8 cellular contexts compared by ENCODE assay signal in genomic region chr18:811192-812122, GRCh38. TPM values are rescaled to one million over a fixed set of nuclear protein-coding genes. Genes with fewer than 3 reads are reported as not detected.
DNase-seq lines count a peak whose midpoint lies in the region; ATAC-seq and TF ChIP-seq lines count a peak whose summit lies in the region.

No MANE protein-coding gene starts in this region.

- TF ChIP-seq CTCF in WERI-Rb-1 (IDR thresholded peaks at IDR 0.05; ENCODE audit: low read depth, low read length) = no peak
- TF ChIP-seq CTCF in nephron progenitor cell (IDR thresholded peaks at IDR 0.05) = no peak

- H3K4me3 Mint-ChIP-seq in nephron progenitor cell = peak overlapping the region; percentile 99

- H3K27me3 ChIP-seq in BLaER1 = no peaks in the 10 kb centered on the region
- H3K27me3 ChIP-seq in WERI-Rb-1 (ENCODE audit: insufficient read depth, low read depth, severe bottlenecking) = no peaks in the 10 kb centered on the region

- peaks cover 46% of the 10 kb centered on the region for H4K20me1 ChIP-seq in BLaER1

- H3K4me1 Mint-ChIP-seq in nephron progenitor cell = peaks cover 39% of the 10 kb centered on the region

- no peaks in the 10 kb centered on the region for H3K36me3 Mint-ChIP-seq in nephron progenitor cell (ENCODE audit: low read depth)

- peaks cover 5% of the 10 kb centered on the region for H3K27me3 Mint-ChIP-seq in nephron progenitor cell (ENCODE audit: low read depth, poor library complexity)

- H3K27ac Mint-ChIP-seq in nephron progenitor cell = peak overlapping the region; percentile 98

- H3K9me3 Mint-ChIP-seq in nephron progenitor cell = no peaks in the 10 kb centered on the region

- H3K9me3 ChIP-seq in BLaER1 = no peaks in the 10 kb centered on the region
- no peaks in the 10 kb centered on the region for H3K9me3 ChIP-seq in WERI-Rb-1 (ENCODE audit: severe bottlenecking)

- H3K9ac ChIP-seq in BLaER1 = peak overlapping the region; percentile 96

- DNase-seq in WERI-Rb-1 (no peak), fibroblast of peridontal ligament (ENCODE audit: extremely low read depth) (peak; percentile 56), nephron progenitor cell (peak; percentile 74), NCI-H1930 (lab: John Stamatoyannopoulos, UW) (no peak), mucosa of gallbladder (ENCODE audit: low spot score) (no peak)

- peaks cover 59% of the 10 kb centered on the region for H3K4me1 ChIP-seq in BLaER1

- peak; percentile 20 for ATAC-seq in GM19043 (IDR thresholded peaks at IDR 0.05; ENCODE audit: low read depth, unreplicated experiment)
- ATAC-seq in HG03175 (IDR thresholded peaks at IDR 0.05; ENCODE audit: unreplicated experiment) = peak; percentile 27

- peak overlapping the region; percentile 81 for H3K4me2 ChIP-seq in BLaER1

- H3K27ac ChIP-seq in BLaER1 (peak overlapping the region; percentile 95), WERI-Rb-1 (peak overlapping the region; percentile 90)

- H3K4me3 ChIP-seq in BLaER1 = peak overlapping the region; percentile 91
- peak overlapping the region; percentile 99 for H3K4me3 ChIP-seq in WERI-Rb-1 (ENCODE audit: low read depth, low read length)

- no peaks in the 10 kb centered on the region for H3K36me3 ChIP-seq in BLaER1
- no peaks in the 10 kb centered on the region for H3K36me3 ChIP-seq in WERI-Rb-1

RNA-seq across cellular contexts. Expression of gene YES1, which starts 0.6 kb away (rescaled TPM):
- total RNA-seq in mucosa of gallbladder = 46.0 TPM

Comparison
In these comparisons a context has a peak if more than half of its experiments do, and no peak if none do; other contexts are left out.
1. DNase-seq: peak in fibroblast of peridontal ligament (single experiment) and nephron progenitor cell (single experiment); none in WERI-Rb-1 (single experiment), NCI-H1930 (0 of 2) and mucosa of gallbladder (single experiment).